1 cellular context compared by ENCODE assay signal in genomic region chr1:159889202-159889601, GRCh38.
TF ChIP-seq lines count a peak whose summit lies in the region.

No MANE protein-coding gene starts in this region.

TF ChIP-seq in endothelial cell of umbilical vein, 7 proteins besides CTCF, POLR2A, EP300 and RAD21:
- TF ChIP-seq POLR2AphosphoS5 (IDR thresholded peaks at IDR 0.05; ENCODE audit: insufficient read depth, low read depth, low read length) (no peak), JUN (IDR thresholded peaks at IDR 0.05; ENCODE audit: borderline replicate concordance, insufficient read depth, insufficient read length, low read depth) (no peak), MYC (IDR thresholded peaks at IDR 0.05; ENCODE audit: low read depth, low read length) (no peak), MAX (IDR thresholded peaks at IDR 0.05; ENCODE audit: insufficient read depth, insufficient read length) (no peak), FOS (IDR thresholded peaks at IDR 0.05; ENCODE audit: borderline replicate concordance, insufficient read depth, low read length) (no peak), GATA2 (IDR thresholded peaks at IDR 0.05; ENCODE audit: insufficient read depth, insufficient read length, low read depth, low read length) (no peak)
TF ChIP-seq in endothelial cell of umbilical vein: peak in this region for 0.
